ENCODE assay signal across 8 cellular contexts in genomic region chr6:38871745-38872568, GRCh38.
DNase-seq lines count a peak whose midpoint lies in the region; ATAC-seq, FAIRE-seq and TF ChIP-seq lines count a peak whose summit lies in the region.

No MANE protein-coding gene starts in this region.

- peak in 1 of 2 donors; percentile 34 for ATAC-seq in naive thymus-derived CD8-positive, alpha-beta T cell
- no peak for ATAC-seq in GM19397 (IDR thresholded peaks at IDR 0.05; ENCODE audit: unreplicated experiment)

- no peak for TF ChIP-seq POLR2A in H54 (IDR thresholded peaks at IDR 0.05; ENCODE audit: low read depth, low read length)

- no peaks in the 10 kb centered on the region for H3K36me3 Mint-ChIP-seq in naive thymus-derived CD8-positive, alpha-beta T cell

- H3K9me3 Mint-ChIP-seq in naive thymus-derived CD8-positive, alpha-beta T cell: no peaks in the 10 kb centered on the region

- H3K4me1 Mint-ChIP-seq in naive thymus-derived CD8-positive, alpha-beta T cell: peaks cover 14 to 48% (median 35%) of the 10 kb centered on the region in 4 donors

- H3K4me3 Mint-ChIP-seq in naive thymus-derived CD8-positive, alpha-beta T cell: no peak overlapping the region

- TF ChIP-seq CTCF in epithelial cell of esophagus (IDR thresholded peaks at IDR 0.05; ENCODE audit: insufficient read depth, low read depth, low read length, missing control alignments): peak; percentile 99

- H3K4me3 ChIP-seq in epithelial cell of esophagus (ENCODE audit: low read length): no peak overlapping the region

- H3K27me3 Mint-ChIP-seq in naive thymus-derived CD8-positive, alpha-beta T cell: peaks cover 0 to 6% (median 0%) of the 10 kb centered on the region in 5 donors

- no peak overlapping the region for H3K27ac Mint-ChIP-seq in naive thymus-derived CD8-positive, alpha-beta T cell

- no peak overlapping the region for H3K27ac ChIP-seq in substantia nigra (ENCODE audit: low read depth, low read length, poor library complexity, severe bottlenecking)

- FAIRE-seq in H54 (lab: Jason Lieb, UNC): peak; percentile 89

- DNase-seq in Ammon's horn (ENCODE audit: low spot score) (peak; percentile 70), H54 (ENCODE audit: insufficient read length, low spot score) (peak; percentile 31), NCI-H774 (lab: John Stamatoyannopoulos, UW) (peak; percentile 36), epithelial cell of esophagus (ENCODE audit: low read depth) (peak; percentile 59), substantia nigra (lab: John Stamatoyannopoulos, UW) (peak in 36 of 49 donors; percentile 0 to 49 (median 19))
- peak in 2 of 3 experiments; percentile 23 to 36 for DNase-seq in activated CD8-positive, alpha-beta memory T cell treated with anti-CD3 and anti-CD28 coated beads for 48 hours (ENCODE audit: low read depth in 2 of 3, low spot score in 2 of 3)
- DNase-seq in naive thymus-derived CD8-positive, alpha-beta T cell: peak; percentile 1 to 76 (median 53)

- POLR2A ChIA-PET in naive thymus-derived CD8-positive, alpha-beta T cell (lab: Charles Lee): no interaction called here

Comparison
In these comparisons a context has a peak if more than half of its experiments do, and no peak if none do; other contexts are left out.
1. DNase-seq: peak in every context shown above with its lines; median percentile 70 in Ammon's horn; 59 in epithelial cell of esophagus; 53 in naive thymus-derived CD8-positive, alpha-beta T cell; 36 in NCI-H774; 31 in H54; 30 in activated CD8-positive, alpha-beta memory T cell treated with anti-CD3 and anti-CD28 coated beads for 48 hours; 19 in substantia nigra.